ENCODE assay signal across 25 cellular contexts in the genomic region with DNA sequence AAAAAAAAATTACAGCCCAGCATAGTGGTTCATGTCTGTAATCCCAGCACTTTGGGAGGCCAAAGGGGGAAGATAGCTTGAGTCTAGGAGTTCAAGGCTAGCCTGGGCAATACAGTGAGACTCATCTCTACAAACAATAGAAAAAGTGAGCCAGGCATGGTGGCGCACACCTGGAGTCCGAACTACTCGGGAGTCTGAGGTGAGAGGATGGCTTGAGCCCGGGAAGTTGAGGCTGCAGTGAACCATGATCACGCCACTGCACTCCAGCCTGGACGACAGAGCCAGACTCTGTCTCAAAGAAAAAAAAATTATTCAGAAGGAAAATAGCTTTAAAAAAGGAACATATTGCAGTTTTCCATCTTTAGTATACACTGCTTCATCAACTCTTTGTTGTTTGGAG. TPM values are rescaled to one million over a fixed set of nuclear protein-coding genes. Genes with fewer than 3 reads are reported as not detected.
DNase-seq lines count a peak whose midpoint lies in the region; ATAC-seq and TF ChIP-seq lines count a peak whose summit lies in the region.
"Had no signal": no experiment of that assay in that cellular context is flagged by ENCODE, and none has a peak within 500 bp of the region (broad histone marks: within the 10 kb centered on the region; RNA-seq: fewer than 3 reads in every experiment).

No MANE protein-coding gene starts in this region.

- TF ChIP-seq CTCF in PC-3 (conservative IDR thresholded peaks at IDR 0.05; ENCODE audit: low read depth, low read length) (no peak), osteoblast (IDR thresholded peaks at IDR 0.05; ENCODE audit: extremely low read depth, low read depth, low read length) (no peak), vagina (IDR thresholded peaks at IDR 0.05) (no peak)

- ATAC-seq in PC-3 (no peak), HG03457 (IDR thresholded peaks at IDR 0.05; ENCODE audit: unreplicated experiment) (no peak)
- ATAC-seq: GM12878, HepG2, K562 had no signal

- no peaks in the 10 kb centered on the region for H3K9me3 Mint-ChIP-seq in T-helper 2 cell treated with Interferon-gamma antibody and Interleukin-4, amounts not matched to agents 5 μg/mL and 100 μg/mL, for 36 hours
- H3K9me3 Mint-ChIP-seq: CD4-positive, alpha-beta memory T cell had no signal

- no TSS peak for BruUV-seq in PC-3 (replicated peaks; lab: Mats Ljungman, UMichigan)

- no peaks in the 10 kb centered on the region for H3K9me2 ChIP-seq in PC-3 (replicated peaks; ENCODE audit: low read length)
- H3K9me2 ChIP-seq: SK-N-SH had no signal

- intact Hi-C loops in PC-3 (cut with micrococcal nuclease) (no loop called here), vagina (cut with DNase I) (loop anchor here (10.0 kb wide), 1 partner anchor 108 kb away; no protein-coding TSS in a partner anchor)

- H3K4me2 ChIP-seq in PC-3 (ENCODE audit: low read length), result no peak overlapping the region
- no peak overlapping the region for H3K4me2 ChIP-seq in osteoblast (ENCODE audit: insufficient read depth, low read length)
- H3K4me2 ChIP-seq: BLaER1 treated with 17β-estradiol and CSF1 and Interleukin-3, amounts not matched to agents 10 nM and 100 nM; SK-N-SH had no signal

- H3K27ac ChIP-seq in PC-3 (ENCODE audit: low read length) (peak overlapping the region; percentile 16; the same call in 1 of the 2 replicates), osteoblast (ENCODE audit: low read depth, low read length) (peak overlapping the region; percentile 76), vagina (peak overlapping the region; percentile 93)
- H3K27ac ChIP-seq: BLaER1 treated with 17β-estradiol and CSF1 and Interleukin-3, amounts not matched to agents 10 nM and 100 nM; HL-60 had no signal

- peaks cover 7% of the 10 kb centered on the region for H3K4me1 ChIP-seq in PC-3 (ENCODE audit: insufficient read depth, low read length)
- peaks cover 39% of the 10 kb centered on the region for H3K4me1 ChIP-seq in osteoblast (ENCODE audit: insufficient read depth, low read length)
- H3K4me1 ChIP-seq in vagina, result peaks cover 46% of the 10 kb centered on the region

- CTCF ChIA-PET in PC-3 (lab: Charles Lee), result interaction anchor here (0.6 kb wide), 1 partner anchor 82 kb away, joined by 8 read pairs; no protein-coding TSS in a partner anchor

- POLR2A ChIA-PET in PC-3 (lab: Charles Lee; ENCODE audit: unreplicated experiment), result no interaction called here

- H3K4me1 Mint-ChIP-seq in T-helper 2 cell treated with Interferon-gamma antibody and Interleukin-4, amounts not matched to agents 5 μg/mL and 100 μg/mL, for 36 hours (ENCODE audit: low read depth), result no peaks in the 10 kb centered on the region
- H3K4me1 Mint-ChIP-seq: CD4-positive, alpha-beta memory T cell had no signal

- H3K27ac Mint-ChIP-seq in T-helper 2 cell treated with Interferon-gamma antibody and Interleukin-4, amounts not matched to agents 5 μg/mL and 100 μg/mL, for 36 hours, result no peak overlapping the region
- H3K27ac Mint-ChIP-seq: CD4-positive, alpha-beta memory T cell had no signal

- H3K79me2 ChIP-seq in PC-3 (ENCODE audit: low read length), result no peaks in the 10 kb centered on the region
- H3K79me2 ChIP-seq in osteoblast (ENCODE audit: insufficient read depth, low read length), result no peaks in the 10 kb centered on the region

- H3K4me3 ChIP-seq in PC-3 (ENCODE audit: low read length) (no peak overlapping the region), osteoblast (ENCODE audit: insufficient read depth, low read length) (no peak overlapping the region), vagina (no peak overlapping the region)
- H3K4me3 ChIP-seq: BLaER1 treated with 17β-estradiol and CSF1 and Interleukin-3, amounts not matched to agents 10 nM and 100 nM; GM12878; K562; MG63 had no signal

- H3K36me3 ChIP-seq in PC-3 (ENCODE audit: low read depth, low read length) (no peaks in the 10 kb centered on the region), osteoblast (ENCODE audit: insufficient read depth, low read length) (no peaks in the 10 kb centered on the region), vagina (no peaks in the 10 kb centered on the region)
- H3K36me3 ChIP-seq: BLaER1 treated with 17β-estradiol and CSF1 and Interleukin-3, amounts not matched to agents 10 nM and 100 nM; MG63 had no signal

- H3K9ac ChIP-seq in PC-3 (ENCODE audit: low read length), result no peak overlapping the region
- H3K9ac ChIP-seq: BLaER1 treated with 17β-estradiol and CSF1 and Interleukin-3, amounts not matched to agents 10 nM and 100 nM; SK-N-SH had no signal

- H3K27me3 ChIP-seq in PC-3 (ENCODE audit: low read length), result no peaks in the 10 kb centered on the region
- no peaks in the 10 kb centered on the region for H3K27me3 ChIP-seq in osteoblast (ENCODE audit: insufficient read depth, low read length)
- no peaks in the 10 kb centered on the region for H3K27me3 ChIP-seq in vagina
- H3K27me3 ChIP-seq: BLaER1 treated with 17β-estradiol and CSF1 and Interleukin-3, amounts not matched to agents 10 nM and 100 nM; MG63 had no signal

- H4K20me1 ChIP-seq in PC-3 (ENCODE audit: low read length) (no peaks in the 10 kb centered on the region), osteoblast (ENCODE audit: insufficient read depth, low read length) (no peaks in the 10 kb centered on the region)
- H4K20me1 ChIP-seq: BLaER1 treated with 17β-estradiol and CSF1 and Interleukin-3, amounts not matched to agents 10 nM and 100 nM had no signal

- H3F3A ChIP-seq in PC-3 (ENCODE audit: low read length, unreplicated experiment), result no peaks in the 10 kb centered on the region

- TF ChIP-seq POLR2A in vagina (IDR thresholded peaks at IDR 0.05), result no peak

- DNase-seq in PC-3 (no peak), ecto neural progenitor cell (ENCODE audit: low spot score) (peak; percentile 27), osteoblast (ENCODE audit: insufficient read length, low spot score, missing footprints) (no peak), vagina (ENCODE audit: extremely low spot score in 2 of 2) (peak in 1 of 2 donors; percentile 60), medulla oblongata (ENCODE audit: extremely low spot score) (no peak)
- no peak for DNase-seq in T-helper 2 cell treated with Interferon-gamma antibody and Interleukin-4, amounts not matched to agents 5 μg/mL and 100 μg/mL, for 36 hours (ENCODE audit: low spot score)
- DNase-seq: ACHN; CD4-positive, alpha-beta memory T cell; DND-41; NCI-H1417 treated with DMSO at 0.1 percent for 48 hours; NCI-H187; NCI-H2107; NCI-H446 treated with DMSO at 0.1 percent for 48 hours; NCI-H526 treated with DMSO at 0.1 percent for 48 hours; OCI-M1; SHP77 treated with DMSO at 0.1 percent for 48 hours; SK-N-SH had no signal

- no peak overlapping the region for H2AFZ ChIP-seq in PC-3 (ENCODE audit: low read length)
- no peak overlapping the region for H2AFZ ChIP-seq in osteoblast (ENCODE audit: low read length)

- H3K9me3 ChIP-seq in PC-3 (ENCODE audit: low read length) (no peaks in the 10 kb centered on the region), osteoblast (ENCODE audit: low read depth, low read length) (no peaks in the 10 kb centered on the region), vagina (no peaks in the 10 kb centered on the region)
- H3K9me3 ChIP-seq: BLaER1 treated with 17β-estradiol and CSF1 and Interleukin-3, amounts not matched to agents 10 nM and 100 nM; MG63; SK-N-SH had no signal

- no peak overlapping the region for H3K4me3 Mint-ChIP-seq in T-helper 2 cell treated with Interferon-gamma antibody and Interleukin-4, amounts not matched to agents 5 μg/mL and 100 μg/mL, for 36 hours
- H3K4me3 Mint-ChIP-seq: CD4-positive, alpha-beta memory T cell had no signal

- H3K27me3 Mint-ChIP-seq in T-helper 2 cell treated with Interferon-gamma antibody and Interleukin-4, amounts not matched to agents 5 μg/mL and 100 μg/mL, for 36 hours (ENCODE audit: low read depth), result no peaks in the 10 kb centered on the region

- no peaks in the 10 kb centered on the region for H3K36me3 Mint-ChIP-seq in T-helper 2 cell treated with Interferon-gamma antibody and Interleukin-4, amounts not matched to agents 5 μg/mL and 100 μg/mL, for 36 hours (ENCODE audit: low read depth)
- H3K36me3 Mint-ChIP-seq: CD4-positive, alpha-beta memory T cell had no signal

RNA-seq across cellular contexts. Expression of gene CYP27C1, which starts 47.8 kb away (rescaled TPM):
- 0.36 and 1.2 TPM in 2 replicates for total RNA-seq in PC-3 (2014; rRNA removed)
- total RNA-seq in osteoblast, result 2.2 and 2.4 TPM in 2 replicates
- total RNA-seq in vagina, result 3.2 TPM
- total RNA-seq: CD4-positive, alpha-beta memory T cell; GM12878; HepG2; HT-29; K562 had no signal

Comparison
In these comparisons a context has a peak if more than half of its experiments do, and no peak if none do; other contexts are left out.
1. H3K27ac ChIP-seq: peak in every context shown above with its lines; median percentile 93 in vagina; 76 in osteoblast; 16 in PC-3.